In genomic region chr7:26001662-26002244, GRCh38 we compare ENCODE assay signal across 24 cellular contexts.
"Had no signal": no experiment of that assay in that cellular context is flagged by ENCODE, and none has a peak within 500 bp of the region (broad histone marks: within the 10 kb centered on the region; RNA-seq: fewer than 3 reads in every experiment).

No MANE protein-coding gene starts in this region.

- H3K9me3 Mint-ChIP-seq: activated CD4-positive, alpha-beta T cell treated with anti-CD3 and anti-CD28 coated beads, Interleukin-2, amount 10 ng/mL, durations not matched to agents 7 days and 5 days; activated CD8-positive, alpha-beta T cell treated with anti-CD3 and anti-CD28 coated beads for 36 hours; activated naive CD8-positive, alpha-beta T cell treated with anti-CD3 and anti-CD28 coated beads, Interleukin-2, amount 50 U/mL, for 24 hours; natural killer cell treated with Interleukin-12 subunit alpha and Interleukin-12 subunit beta and Interleukin-15 and Interleukin-18, amount 100 ng/mL, for 72 hours; stimulated activated memory B cell treated with anti-CD40 and anti-IgM and Interleukin-4, amounts not matched to agents 10 μg/mL and 1 μg/mL and 100 μg/mL, for 72 hours; T-helper 2 cell treated with Interferon-gamma antibody and Interleukin-4, amounts not matched to agents 5 μg/mL and 100 μg/mL, for 36 hours had no signal

- H3K27ac Mint-ChIP-seq: activated CD4-positive, alpha-beta T cell treated with anti-CD3 and anti-CD28 coated beads, Interleukin-2, amount 10 ng/mL, durations not matched to agents 7 days and 5 days; activated CD8-positive, alpha-beta memory T cell treated with anti-CD3 and anti-CD28 coated beads, Interleukin-2, amount 10 ng/mL, durations not matched to agents 7 days and 5 days; activated CD8-positive, alpha-beta T cell treated with anti-CD3 and anti-CD28 coated beads for 36 hours; activated naive CD8-positive, alpha-beta T cell treated with anti-CD3 and anti-CD28 coated beads, Interleukin-2, amount 50 U/mL, for 24 hours; brain; immature natural killer cell; natural killer cell treated with Interleukin-12 subunit alpha and Interleukin-12 subunit beta and Interleukin-15 and Interleukin-18, amount 100 ng/mL, for 72 hours; stimulated activated memory B cell treated with anti-CD40 and anti-IgM and Interleukin-4, amounts not matched to agents 10 μg/mL and 1 μg/mL and 100 μg/mL, for 72 hours; T-helper 2 cell treated with Interferon-gamma antibody and Interleukin-4, amounts not matched to agents 5 μg/mL and 100 μg/mL, for 36 hours had no signal

- H3K27me3 ChIP-seq: transverse colon, uterus had no signal

- H3K36me3 Mint-ChIP-seq: activated CD8-positive, alpha-beta memory T cell treated with anti-CD3 and anti-CD28 coated beads, Interleukin-2, amount 10 ng/mL, durations not matched to agents 7 days and 5 days; brain; immature natural killer cell; natural killer cell treated with Interleukin-12 subunit alpha and Interleukin-12 subunit beta and Interleukin-15 and Interleukin-18, amount 100 ng/mL, for 72 hours; stimulated activated memory B cell treated with anti-CD40 and anti-IgM and Interleukin-4, amounts not matched to agents 10 μg/mL and 1 μg/mL and 100 μg/mL, for 72 hours had no signal

- H3K4me3 ChIP-seq: left ventricle myocardium inferior, smooth muscle cell, transverse colon, uterus had no signal

- H2AFZ ChIP-seq: parathyroid adenoma had no signal

- H3K36me3 ChIP-seq: left ventricle myocardium inferior, neutrophil, transverse colon, uterus, WERI-Rb-1 had no signal

- H3K9me3 ChIP-seq: left ventricle myocardium inferior, neutrophil, transverse colon, uterus had no signal

- H3K79me2 ChIP-seq: parathyroid adenoma had no signal

- H3K4me1 Mint-ChIP-seq: activated CD4-positive, alpha-beta T cell treated with anti-CD3 and anti-CD28 coated beads, Interleukin-2, amount 10 ng/mL, durations not matched to agents 7 days and 5 days; activated CD8-positive, alpha-beta memory T cell treated with anti-CD3 and anti-CD28 coated beads, Interleukin-2, amount 10 ng/mL, durations not matched to agents 7 days and 5 days; activated naive CD8-positive, alpha-beta T cell treated with anti-CD3 and anti-CD28 coated beads, Interleukin-2, amount 50 U/mL, for 24 hours; brain; immature natural killer cell; stimulated activated memory B cell treated with anti-CD40 and anti-IgM and Interleukin-4, amounts not matched to agents 10 μg/mL and 1 μg/mL and 100 μg/mL, for 72 hours had no signal

- H3K9ac ChIP-seq: parathyroid adenoma had no signal

- H3K4me2 ChIP-seq: smooth muscle cell had no signal

- H3K4me1 ChIP-seq: left ventricle myocardium inferior, parathyroid adenoma, transverse colon, uterus had no signal

- DNase-seq: activated CD4-positive, alpha-beta T cell treated with anti-CD3 and anti-CD28 coated beads, Interleukin-2, amount 10 ng/mL, durations not matched to agents 7 days and 5 days; activated CD4-positive, CD25-positive, alpha-beta regulatory T cell treated with anti-CD3 and anti-CD28 coated beads, Interleukin-2, amount 50 U/mL, for 72 hours; activated CD8-positive, alpha-beta memory T cell treated with anti-CD3 and anti-CD28 coated beads, Interleukin-2, amount 10 ng/mL, durations not matched to agents 7 days and 5 days; activated CD8-positive, alpha-beta T cell treated with anti-CD3 and anti-CD28 coated beads for 36 hours; activated effector memory CD4-positive, alpha-beta T cell treated with anti-CD3 and anti-CD28 coated beads, Interleukin-2, amount 50 U/mL, for 16 hours; activated naive CD4-positive, alpha-beta T cell treated with anti-CD3 and anti-CD28 coated beads, Interleukin-2, amount 50 U/mL, for 16 hours; activated naive CD8-positive, alpha-beta T cell treated with anti-CD3 and anti-CD28 coated beads, Interleukin-2, amount 50 U/mL, for 24 hours; activated T-cell treated with anti-CD3 and anti-CD28 coated beads for 4 hours; erythroblast; foreskin fibroblast; immature natural killer cell; left ventricle myocardium inferior; stimulated activated CD4-positive, alpha-beta T cell treated with anti-CD3 and anti-CD28 coated beads, Interleukin-15, amount 100 ng/mL, for 24 hours; transverse colon; uterus; WERI-Rb-1 had no signal

- H3K27ac ChIP-seq: left ventricle myocardium inferior, neutrophil, parathyroid adenoma, transverse colon, uterus, WERI-Rb-1 had no signal

- ATAC-seq: activated CD8-positive, alpha-beta memory T cell treated with anti-CD3 and anti-CD28 coated beads, Interleukin-2, amount 10 ng/mL, durations not matched to agents 7 days and 5 days; activated CD8-positive, alpha-beta T cell treated with anti-CD3 and anti-CD28 coated beads for 36 hours; activated naive CD8-positive, alpha-beta T cell treated with anti-CD3 and anti-CD28 coated beads, Interleukin-2, amount 50 U/mL, for 24 hours; natural killer cell treated with Interleukin-12 subunit alpha and Interleukin-12 subunit beta and Interleukin-15 and Interleukin-18, amount 100 ng/mL, for 72 hours; sciatic nerve; stimulated activated memory B cell treated with anti-CD40 and anti-IgM and Interleukin-4, amounts not matched to agents 10 μg/mL and 1 μg/mL and 100 μg/mL, for 72 hours had no signal

- H3K4me3 Mint-ChIP-seq: activated CD4-positive, alpha-beta T cell treated with anti-CD3 and anti-CD28 coated beads, Interleukin-2, amount 10 ng/mL, durations not matched to agents 7 days and 5 days; activated CD8-positive, alpha-beta memory T cell treated with anti-CD3 and anti-CD28 coated beads, Interleukin-2, amount 10 ng/mL, durations not matched to agents 7 days and 5 days; activated CD8-positive, alpha-beta T cell treated with anti-CD3 and anti-CD28 coated beads for 36 hours; activated naive CD8-positive, alpha-beta T cell treated with anti-CD3 and anti-CD28 coated beads, Interleukin-2, amount 50 U/mL, for 24 hours; brain; immature natural killer cell; natural killer cell treated with Interleukin-12 subunit alpha and Interleukin-12 subunit beta and Interleukin-15 and Interleukin-18, amount 100 ng/mL, for 72 hours; stimulated activated memory B cell treated with anti-CD40 and anti-IgM and Interleukin-4, amounts not matched to agents 10 μg/mL and 1 μg/mL and 100 μg/mL, for 72 hours; T-helper 2 cell treated with Interferon-gamma antibody and Interleukin-4, amounts not matched to agents 5 μg/mL and 100 μg/mL, for 36 hours had no signal
